In the genomic region with DNA sequence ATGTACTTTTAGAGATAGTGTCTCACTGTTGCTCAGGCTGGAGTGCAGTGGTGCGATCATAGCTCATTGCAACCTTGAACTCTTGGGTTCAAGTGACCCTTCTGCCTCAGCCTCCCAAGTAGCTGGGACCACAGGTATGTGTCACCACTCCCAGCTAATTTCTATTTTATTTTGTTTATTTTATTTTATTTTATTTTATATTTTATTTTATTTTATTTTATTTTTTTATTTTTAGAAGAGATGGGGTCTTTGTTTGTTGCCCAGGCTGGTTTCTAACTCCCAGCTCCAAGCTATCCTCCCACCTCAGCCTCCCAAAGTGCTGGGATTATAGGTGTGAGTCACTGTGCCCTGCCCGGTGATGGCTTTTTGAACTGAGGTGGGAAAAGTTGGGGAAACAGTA, we compare ENCODE assay signal across 4 cellular contexts. TPM values are rescaled to one million over a fixed set of nuclear protein-coding genes. Genes with fewer than 3 reads are reported as not detected.
"Had no signal": no experiment of that assay in that cellular context is flagged by ENCODE, and none has a peak within 500 bp of the region (broad histone marks: within the 10 kb centered on the region; RNA-seq: fewer than 3 reads in every experiment).

No MANE protein-coding gene starts in this region.

- ATAC-seq: GM12878 had no signal

- DNase-seq: GDM1, GF-D8 had no signal

RNA-seq across cellular contexts. Expression of gene HS3ST4, which starts 35.1 kb away (rescaled TPM):
- total RNA-seq: G401, GM12878 had no signal
